Comparison of ENCODE assay signal across 1 cellular context in genomic region chr11:24642648-24643047, GRCh38.
TF ChIP-seq lines count a peak whose summit lies in the region.

No MANE protein-coding gene starts in this region.

TF ChIP-seq in GM23338, 12 proteins besides CTCF, POLR2A, EP300 and RAD21:
- TF ChIP-seq, protein P1, sequence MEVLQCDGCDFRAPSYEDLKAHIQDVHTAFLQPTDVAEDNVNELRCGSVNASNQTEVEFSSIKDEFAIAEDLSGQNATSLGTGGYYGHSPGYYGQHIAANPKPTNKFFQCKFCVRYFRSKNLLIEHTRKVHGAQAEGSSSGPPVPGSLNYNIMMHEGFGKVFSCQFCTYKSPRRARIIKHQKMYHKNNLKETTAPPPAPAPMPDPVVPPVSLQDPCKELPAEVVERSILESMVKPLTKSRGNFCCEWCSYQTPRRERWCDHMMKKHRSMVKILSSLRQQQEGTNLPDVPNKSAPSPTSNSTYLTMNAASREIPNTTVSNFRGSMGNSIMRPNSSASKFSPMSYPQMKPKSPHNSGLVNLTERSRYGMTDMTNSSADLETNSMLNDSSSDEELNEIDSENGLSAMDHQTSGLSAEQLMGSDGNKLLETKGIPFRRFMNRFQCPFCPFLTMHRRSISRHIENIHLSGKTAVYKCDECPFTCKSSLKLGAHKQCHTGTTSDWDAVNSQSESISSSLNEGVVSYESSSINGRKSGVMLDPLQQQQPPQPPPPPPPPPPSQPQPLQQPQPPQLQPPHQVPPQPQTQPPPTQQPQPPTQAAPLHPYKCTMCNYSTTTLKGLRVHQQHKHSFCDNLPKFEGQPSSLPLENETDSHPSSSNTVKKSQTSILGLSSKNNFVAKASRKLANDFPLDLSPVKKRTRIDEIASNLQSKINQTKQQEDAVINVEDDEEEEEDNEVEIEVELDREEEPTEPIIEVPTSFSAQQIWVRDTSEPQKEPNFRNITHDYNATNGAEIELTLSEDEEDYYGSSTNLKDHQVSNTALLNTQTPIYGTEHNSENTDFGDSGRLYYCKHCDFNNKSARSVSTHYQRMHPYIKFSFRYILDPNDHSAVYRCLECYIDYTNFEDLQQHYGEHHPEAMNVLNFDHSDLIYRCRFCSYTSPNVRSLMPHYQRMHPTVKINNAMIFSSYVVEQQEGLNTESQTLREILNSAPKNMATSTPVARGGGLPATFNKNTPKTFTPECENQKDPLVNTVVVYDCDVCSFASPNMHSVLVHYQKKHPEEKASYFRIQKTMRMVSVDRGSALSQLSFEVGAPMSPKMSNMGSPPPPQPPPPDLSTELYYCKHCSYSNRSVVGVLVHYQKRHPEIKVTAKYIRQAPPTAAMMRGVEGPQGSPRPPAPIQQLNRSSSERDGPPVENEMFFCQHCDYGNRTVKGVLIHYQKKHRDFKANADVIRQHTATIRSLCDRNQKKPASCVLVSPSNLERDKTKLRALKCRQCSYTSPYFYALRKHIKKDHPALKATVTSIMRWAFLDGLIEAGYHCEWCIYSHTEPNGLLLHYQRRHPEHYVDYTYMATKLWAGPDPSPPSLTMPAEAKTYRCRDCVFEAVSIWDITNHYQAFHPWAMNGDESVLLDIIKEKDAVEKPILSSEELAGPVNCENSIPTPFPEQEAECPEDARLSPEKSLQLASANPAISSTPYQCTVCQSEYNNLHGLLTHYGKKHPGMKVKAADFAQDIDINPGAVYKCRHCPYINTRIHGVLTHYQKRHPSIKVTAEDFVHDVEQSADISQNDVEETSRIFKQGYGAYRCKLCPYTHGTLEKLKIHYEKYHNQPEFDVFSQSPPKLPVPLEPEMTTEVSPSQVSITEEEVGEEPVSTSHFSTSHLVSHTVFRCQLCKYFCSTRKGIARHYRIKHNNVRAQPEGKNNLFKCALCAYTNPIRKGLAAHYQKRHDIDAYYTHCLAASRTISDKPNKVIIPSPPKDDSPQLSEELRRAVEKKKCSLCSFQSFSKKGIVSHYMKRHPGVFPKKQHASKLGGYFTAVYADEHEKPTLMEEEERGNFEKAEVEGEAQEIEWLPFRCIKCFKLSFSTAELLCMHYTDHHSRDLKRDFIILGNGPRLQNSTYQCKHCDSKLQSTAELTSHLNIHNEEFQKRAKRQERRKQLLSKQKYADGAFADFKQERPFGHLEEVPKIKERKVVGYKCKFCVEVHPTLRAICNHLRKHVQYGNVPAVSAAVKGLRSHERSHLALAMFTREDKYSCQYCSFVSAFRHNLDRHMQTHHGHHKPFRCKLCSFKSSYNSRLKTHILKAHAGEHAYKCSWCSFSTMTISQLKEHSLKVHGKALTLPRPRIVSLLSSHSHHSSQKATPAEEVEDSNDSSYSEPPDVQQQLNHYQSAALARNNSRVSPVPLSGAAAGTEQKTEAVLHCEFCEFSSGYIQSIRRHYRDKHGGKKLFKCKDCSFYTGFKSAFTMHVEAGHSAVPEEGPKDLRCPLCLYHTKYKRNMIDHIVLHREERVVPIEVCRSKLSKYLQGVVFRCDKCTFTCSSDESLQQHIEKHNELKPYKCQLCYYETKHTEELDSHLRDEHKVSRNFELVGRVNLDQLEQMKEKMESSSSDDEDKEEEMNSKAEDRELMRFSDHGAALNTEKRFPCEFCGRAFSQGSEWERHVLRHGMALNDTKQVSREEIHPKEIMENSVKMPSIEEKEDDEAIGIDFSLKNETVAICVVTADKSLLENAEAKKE (CRISPR knock-in tag; IDR thresholded peaks at IDR 0.05), result no peak
